ENCODE assay signal across 8 cellular contexts in the genomic region with DNA sequence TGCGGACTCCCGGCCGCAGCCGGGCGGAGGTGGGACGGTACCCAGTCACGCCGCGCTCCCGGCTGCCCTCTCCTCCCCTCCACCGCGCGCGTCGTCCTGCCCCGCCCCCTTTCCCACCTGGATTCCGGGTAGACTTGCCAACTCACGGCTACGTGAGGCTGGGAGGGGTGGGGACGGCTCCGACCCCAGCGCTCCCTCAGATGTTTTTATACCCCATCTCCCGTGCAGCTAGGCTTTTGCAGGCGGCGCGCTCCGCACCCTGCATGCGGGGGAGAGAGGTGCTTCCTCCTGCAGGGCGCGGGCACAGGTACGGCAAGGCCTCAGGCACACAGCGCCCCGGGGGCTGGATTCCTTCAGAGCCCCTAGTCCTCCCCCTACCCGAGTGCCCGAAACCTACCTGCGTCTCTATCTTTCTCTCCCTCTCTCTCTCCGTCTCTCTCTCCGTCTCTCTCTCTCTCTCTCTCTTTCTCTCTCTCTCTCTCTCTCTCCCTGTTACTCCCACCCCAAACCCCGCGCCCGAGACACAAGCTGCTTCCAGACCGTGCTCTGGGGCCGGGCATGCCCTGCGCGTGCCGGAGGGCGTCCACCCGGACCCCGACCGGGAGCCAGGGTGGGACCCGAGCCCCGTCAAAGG. TPM values are rescaled to one million over a fixed set of nuclear protein-coding genes. Genes with fewer than 3 reads are reported as not detected.
DNase-seq lines count a peak whose midpoint lies in the region; ATAC-seq and TF ChIP-seq lines count a peak whose summit lies in the region.

No MANE protein-coding gene starts in this region.

- peak; percentile 67 for DNase-seq in H9
- peak; percentile 82 for DNase-seq in SW480 (ENCODE audit: low spot score)
- DNase-seq in colonic mucosa: peak; percentile 39
- DNase-seq in naive B cell: no peak
- DNase-seq in GDM1 (lab: John Stamatoyannopoulos, UW): no peak
- DNase-seq in EL: no peak
- no peak for DNase-seq in SK-N-DZ (ENCODE audit: low spot score)
- no peak for DNase-seq in sciatic nerve (ENCODE audit: low spot score)

- H3K27me3 Mint-ChIP-seq in H9 (ENCODE audit: low read depth) (peaks cover 82% of the 10 kb centered on the region), naive B cell (peaks cover 58 to 82% (median 79%) of the 10 kb centered on the region in 3 donors)

- H3K27ac Mint-ChIP-seq in H9 (no peak overlapping the region), naive B cell (peak overlapping the region in 2 of 6 donors; percentile 49 to 89)

- H4K91ac ChIP-seq in H9 (ENCODE audit: insufficient read length, low read depth, low read length): no peak overlapping the region

- H3K4me2 ChIP-seq in H9 (ENCODE audit: insufficient read depth, insufficient read length, low read length): peak overlapping the region; percentile 18

- no peaks in the 10 kb centered on the region for H3K79me2 ChIP-seq in H9 (ENCODE audit: insufficient read depth, low read length)

- no peak overlapping the region for H2AFZ ChIP-seq in H9 (ENCODE audit: low read length)

- H3K23ac ChIP-seq in H9 (ENCODE audit: insufficient read length, low read depth, low read length): no peak overlapping the region

- TF ChIP-seq CTCF in H9 (conservative IDR thresholded peaks at IDR 0.05) (no peak), colonic mucosa (IDR thresholded peaks at IDR 0.05) (no peak)

- no peak overlapping the region for H2AK5ac ChIP-seq in H9 (ENCODE audit: insufficient read length, low read length)

- H2BK15ac ChIP-seq in H9 (ENCODE audit: low read depth, low read length): no peak overlapping the region

- peak overlapping the region; percentile 32 for H3K4me3 ChIP-seq in colonic mucosa

- no CpG with 5 or more reads among the region's 52 CpGs for WGBS in H9 (ENCODE audit: extremely low coverage, insufficient read length, low lambda C conversion rate)

- H2BK12ac ChIP-seq in H9 (ENCODE audit: insufficient read length, low read depth, low read length): no peak overlapping the region

- H2BK5ac ChIP-seq in H9 (ENCODE audit: insufficient read length, low read length): no peak overlapping the region

- H3K9me3 ChIP-seq in H9 (ENCODE audit: control insufficient read depth, low read depth, low read length): no peaks in the 10 kb centered on the region
- no peaks in the 10 kb centered on the region for H3K9me3 ChIP-seq in colonic mucosa

- H3K14ac ChIP-seq in H9 (ENCODE audit: insufficient read depth, low read length): 0 out of 2 replicates have a peak overlapping the region, but pooled peaks have one; percentile 16

- H3K56ac ChIP-seq in H9 (ENCODE audit: insufficient read length, low read depth, low read length): no peak overlapping the region

- H3K4me1 ChIP-seq in H9 (ENCODE audit: insufficient read depth, low read length): no peaks in the 10 kb centered on the region
- H3K4me1 ChIP-seq in colonic mucosa: peaks cover 17% of the 10 kb centered on the region

- no peak overlapping the region for H4K8ac ChIP-seq in H9 (replicated peaks; ENCODE audit: insufficient read length, low read depth, low read length)

- no peak overlapping the region for H4K5ac ChIP-seq in H9 (ENCODE audit: insufficient read length, low read depth, low read length)

- peak; percentile 20 to 33 for ATAC-seq in naive B cell (ENCODE audit: low read depth in 2 of 2)
- no peak for ATAC-seq in sciatic nerve

- H4K20me1 ChIP-seq in H9 (ENCODE audit: control insufficient read depth, insufficient read depth, insufficient read length): peaks cover 4% of the 10 kb centered on the region

- H3K36me3 Mint-ChIP-seq in H9 (ENCODE audit: insufficient read depth in 1 of 3, low read depth in 3 of 3): peaks cover 0 to 3% (median 2%) of the 10 kb centered on the region in 3 experiments; a peak in 2 of 7 replicates
- H3K36me3 Mint-ChIP-seq in naive B cell: no peaks in the 10 kb centered on the region

- H3K27ac ChIP-seq in H9 (ENCODE audit: insufficient read length, low read depth, low read length): no peak overlapping the region
- H3K27ac ChIP-seq in colonic mucosa: peak overlapping the region; percentile 44

- peak overlapping the region; percentile 43 for H3K18ac ChIP-seq in H9 (ENCODE audit: insufficient read length, low read depth, low read length)

- H3K4me3 Mint-ChIP-seq in H9 (peak overlapping the region; percentile 68 to 88), naive B cell (peak overlapping the region; percentile 54 to 84 (median 82))

- H3T11ph ChIP-seq in H9 (ENCODE audit: low read length): no peak overlapping the region

- no peaks in the 10 kb centered on the region for H3K79me1 ChIP-seq in H9 (ENCODE audit: insufficient read depth, low read depth, low read length, poor library complexity, severe bottlenecking)

- intact Hi-C loops in colonic mucosa (cut with DNase I): loop anchor here (10.0 kb wide), 1 partner anchor 62 kb away; no protein-coding TSS in a partner anchor
- intact Hi-C loops in sciatic nerve (cut with DNase I): loop anchor here (5.0 kb wide), 1 partner anchor 71 kb away; no protein-coding TSS in a partner anchor

- no peak overlapping the region for H3K4ac ChIP-seq in H9 (ENCODE audit: low read depth, low read length)

- H3K4me1 Mint-ChIP-seq in H9 (peaks cover 16 to 29% of the 10 kb centered on the region in 2 experiments), naive B cell (peaks cover 23 to 44% (median 37%) of the 10 kb centered on the region in 3 donors)

- no peak overlapping the region for H2BK20ac ChIP-seq in H9 (ENCODE audit: low read depth, low read length, poor library complexity, severe bottlenecking)

- H3K27me3 ChIP-seq in H9 (ENCODE audit: insufficient read depth, low read length): peaks cover 19% of the 10 kb centered on the region
- peaks cover 49% of the 10 kb centered on the region for H3K27me3 ChIP-seq in colonic mucosa

- peaks cover 4% of the 10 kb centered on the region in 2 experiments; a peak in 3 of 5 replicates for H3K9me3 Mint-ChIP-seq in H9
- H3K9me3 Mint-ChIP-seq in naive B cell: peaks cover 0 to 4% (median 0%) of the 10 kb centered on the region in 7 donors

- H3K23me2 ChIP-seq in H9 (ENCODE audit: insufficient read length, low read depth, low read length, poor library complexity, severe bottlenecking): peaks cover 18% of the 10 kb centered on the region

- no peak overlapping the region for H2BK120ac ChIP-seq in H9 (ENCODE audit: low read depth, low read length, poor library complexity, severe bottlenecking)

- peak overlapping the region; percentile 39 for H3K9ac ChIP-seq in H9 (ENCODE audit: extremely low read depth, insufficient read length, low read length)
- H3K9ac ChIP-seq in colonic mucosa (ENCODE audit: low read depth in 2 of 2, low read length in 2 of 2): peak overlapping the region; percentile 40 to 63

- no peaks in the 10 kb centered on the region for H3K36me3 ChIP-seq in colonic mucosa

RNA-seq across cellular contexts. Expression of a gene that starts 1.9 kb away (rescaled TPM):
- total RNA-seq in H9 (2021): 6.1 and 7.1 TPM in 2 replicates
- total RNA-seq in colonic mucosa: 1 to 10 TPM; 1.9 to 5.6 TPM
- not detected for polyA plus RNA-seq in naive B cell (ENCODE audit: low read depth in 6 of 6)
- polyA plus RNA-seq in SK-N-DZ (2014; cell fraction: cytosol; rRNA removed): 0.20 and 0.42 TPM in 2 replicates
- polyA plus RNA-seq in SK-N-DZ (2014; cell fraction: nucleus; rRNA removed): 0.28 and 0.76 TPM in 2 replicates
- total RNA-seq in sciatic nerve: 24.2 TPM

Comparison
In these comparisons a context has a peak if more than half of its experiments do, and no peak if none do; other contexts are left out.
1. DNase-seq: peak in H9 (single experiment), SW480 (single experiment) and colonic mucosa (single experiment); none in naive B cell (single experiment), GDM1 (single experiment), EL (single experiment), SK-N-DZ (single experiment) and sciatic nerve (single experiment).